Comparison of ENCODE assay signal across 8 cellular contexts in the genomic region with DNA sequence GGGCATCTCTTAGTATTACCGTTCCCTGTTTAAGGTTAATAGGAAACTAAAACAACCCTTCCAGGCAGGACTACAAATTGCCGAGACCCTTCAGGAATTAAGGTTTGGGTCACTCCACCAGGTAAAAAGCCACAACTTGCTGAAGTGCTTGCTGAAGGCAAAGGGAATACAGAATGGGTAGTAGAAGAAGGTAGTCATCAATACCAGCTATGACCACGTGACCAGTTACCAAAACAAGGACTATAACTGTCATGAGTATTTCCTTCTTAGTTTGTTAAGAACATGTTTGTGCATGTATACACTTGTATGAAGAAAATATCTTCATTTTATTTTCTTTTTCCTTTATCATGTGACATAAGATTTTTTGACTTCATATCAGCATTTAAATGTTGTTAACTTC.
"Had no signal": no experiment of that assay in that cellular context is flagged by ENCODE, and none has a peak within 500 bp of the region (broad histone marks: within the 10 kb centered on the region; RNA-seq: fewer than 3 reads in every experiment).

No MANE protein-coding gene starts in this region.

- H3K4me3 ChIP-seq: GM23338 had no signal

- FAIRE-seq: H54 had no signal

- H3K27ac ChIP-seq: HL-60, KMS-11 had no signal

- H3K9ac ChIP-seq: KMS-11 had no signal

- ATAC-seq: GM23338 had no signal

- DNase-seq: H9, HCEC 1CT, IMR-90, KBM-7 had no signal

- H2AFZ ChIP-seq: GM23338 had no signal

- H3K4me2 ChIP-seq: GM23338, KMS-11 had no signal
